In the genomic region with DNA sequence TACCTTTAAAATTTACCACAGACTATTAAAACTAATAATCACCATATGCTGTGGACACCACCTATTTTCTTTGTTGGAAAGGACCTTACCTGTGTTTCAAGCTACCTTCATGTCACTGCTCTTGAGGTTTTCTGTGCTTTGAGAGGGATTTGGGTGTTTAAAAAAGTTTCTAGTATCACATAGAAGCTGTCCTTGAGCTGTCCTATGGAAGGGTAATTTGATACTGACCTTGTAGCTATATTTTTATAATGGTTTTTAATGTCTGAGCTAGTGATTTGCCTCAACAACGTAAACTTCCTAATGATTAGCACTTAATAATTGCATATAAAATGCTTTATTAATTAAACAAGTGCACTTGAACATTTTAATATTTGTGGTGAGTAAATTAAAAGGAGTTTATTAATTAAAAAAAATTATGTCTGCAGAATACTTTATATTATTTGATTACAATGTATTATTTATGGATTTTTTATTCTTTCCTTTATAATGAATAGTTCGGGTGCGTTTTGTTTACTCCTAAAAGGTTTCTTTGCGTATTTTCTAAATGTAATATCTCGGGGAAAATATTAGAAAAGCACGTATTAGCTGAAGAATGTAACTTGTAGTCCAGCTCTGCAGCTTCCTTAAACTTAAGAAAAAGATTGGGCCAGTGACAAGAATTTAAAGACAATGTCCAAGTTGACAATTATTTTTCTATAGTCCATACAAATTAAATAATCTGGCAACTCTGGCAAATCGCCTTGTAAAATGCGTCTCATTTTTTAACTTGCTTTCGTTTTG, we compare ENCODE assay signal across 7 cellular contexts. TPM values are rescaled to one million over a fixed set of nuclear protein-coding genes. Genes with fewer than 3 reads are reported as not detected.
DNase-seq lines count a peak whose midpoint lies in the region; ATAC-seq and TF ChIP-seq lines count a peak whose summit lies in the region.
"Had no signal": no experiment of that assay in that cellular context is flagged by ENCODE, and none has a peak within 500 bp of the region (broad histone marks: within the 10 kb centered on the region; RNA-seq: fewer than 3 reads in every experiment).

No MANE protein-coding gene starts in this region.

- ATAC-seq in right cardiac atrium (no peak), Right ventricle myocardium superior (ENCODE audit: poor library complexity) (no peak), GM18861 (IDR thresholded peaks at IDR 0.05; ENCODE audit: unreplicated experiment) (no peak)

- WGBS in right cardiac atrium: 21% methylated on average over 9 of the region's 9 CpGs
- WGBS in hepatocyte (ENCODE audit: low lambda C conversion rate, missing lambda C conversion rate): 33% methylated on average over 9 of the region's 9 CpGs

- TF ChIP-seq POLR2A in uterus (IDR thresholded peaks at IDR 0.05): no peak

- DNase-seq in right cardiac atrium (no peak), Right ventricle myocardium superior (no peak), hepatocyte (ENCODE audit: low spot score) (no peak), uterus (no peak), NCI-H187 (lab: John Stamatoyannopoulos, UW) (no peak)
- DNase-seq: stimulated activated CD4-positive, alpha-beta T cell treated with anti-CD3 and anti-CD28 coated beads, Interleukin-4, amount 100 ng/mL, for 4 hours had no signal

- H3K36me3 ChIP-seq in hepatocyte (replicated peaks; ENCODE audit: insufficient read depth, low read depth): no peaks in the 10 kb centered on the region
- H3K36me3 ChIP-seq in uterus: no peaks in the 10 kb centered on the region

- no peaks in the 10 kb centered on the region for H3K9me3 ChIP-seq in right cardiac atrium (ENCODE audit: control insufficient read depth, low read length)
- H3K9me3 ChIP-seq in hepatocyte (ENCODE audit: low read depth): no peaks in the 10 kb centered on the region
- no peaks in the 10 kb centered on the region for H3K9me3 ChIP-seq in uterus

- intact Hi-C loops in right cardiac atrium (cut with DNase I) (loop anchor here in 2 of 4 donors (10.0 kb wide), 2 partner anchors 1003 to 1013 kb away; no protein-coding TSS in a partner anchor), Right ventricle myocardium superior (cut with DNase I) (no loop called here), uterus (cut with DNase I; ENCODE audit: low total_unique reads) (no loop called here)

- peak overlapping the region; percentile 58 for H3K4me2 ChIP-seq in hepatocyte

- H3K27me3 ChIP-seq in right cardiac atrium (ENCODE audit: control insufficient read depth, insufficient read depth) (peaks cover 14% of the 10 kb centered on the region), hepatocyte (peaks cover 90% of the 10 kb centered on the region), uterus (no peaks in the 10 kb centered on the region)

- H3K79me2 ChIP-seq in hepatocyte: no peaks in the 10 kb centered on the region

- H3K27ac ChIP-seq in right cardiac atrium (ENCODE audit: low read length): no peak overlapping the region
- no peak overlapping the region for H3K27ac ChIP-seq in hepatocyte
- H3K27ac ChIP-seq in uterus: peak overlapping the region; percentile 98 to 99

- no peaks in the 10 kb centered on the region for H3K9me2 ChIP-seq in hepatocyte (replicated peaks; ENCODE audit: insufficient read depth)

- H3K4me3 ChIP-seq in right cardiac atrium (ENCODE audit: low read length) (peak overlapping the region; percentile 43), hepatocyte (no peak overlapping the region), uterus (peak overlapping the region; percentile 62 to 78)

- H2AFZ ChIP-seq in hepatocyte: no peak overlapping the region

- H3K4me1 ChIP-seq in right cardiac atrium (ENCODE audit: control insufficient read depth, insufficient read depth, low read length) (peaks cover 3% of the 10 kb centered on the region), hepatocyte (ENCODE audit: insufficient read depth) (peaks cover 17% of the 10 kb centered on the region), uterus (peaks cover 0 to 15% of the 10 kb centered on the region in 2 donors)

- TF ChIP-seq CTCF in hepatocyte (IDR thresholded peaks at IDR 0.05; ENCODE audit: poor library complexity) (no peak), uterus (IDR thresholded peaks at IDR 0.05) (no peak)

- H4K20me1 ChIP-seq in hepatocyte (ENCODE audit: insufficient read depth, poor library complexity, severe bottlenecking): no peaks in the 10 kb centered on the region

RNA-seq across cellular contexts. Expression of a gene that starts 2.3 kb away (rescaled TPM):
- under 1 TPM; 0.11 to 0.39 (median 0.28) TPM for total RNA-seq in right cardiac atrium
- polyA plus RNA-seq in right cardiac atrium: 0.63 TPM
- 0.32 TPM for total RNA-seq in Right ventricle myocardium superior
- total RNA-seq in hepatocyte: 1.3 TPM in 2 replicates
- 0.77 TPM in 1 of 2 replicates, not detected in the other for polyA plus RNA-seq in hepatocyte
- 10 to 100 TPM; 25.8 to 75.6 (median 48.0) TPM for total RNA-seq in uterus

RNA-seq across cellular contexts. Expression of a gene that starts 9.3 kb away (rescaled TPM):
- total RNA-seq in right cardiac atrium (not detected), Right ventricle myocardium superior (not detected), hepatocyte (2.4 and 2.9 TPM in 2 replicates), uterus (10 to 100 TPM in 3 of 4 donors, 1 to 10 TPM in 1; 3.8 to 78.1 (median 46.4) TPM)
- polyA plus RNA-seq in right cardiac atrium (0.09 TPM), hepatocyte (3.0 and 4.7 TPM in 2 replicates)

RNA-seq across cellular contexts. Expression of a gene that starts 15.2 kb away (rescaled TPM):
- not detected for total RNA-seq in right cardiac atrium
- polyA plus RNA-seq in right cardiac atrium: not detected
- not detected for total RNA-seq in Right ventricle myocardium superior
- 8.5 and 11.7 TPM in 2 replicates for total RNA-seq in hepatocyte
- polyA plus RNA-seq in hepatocyte: 5.1 and 9.9 TPM in 2 replicates
- total RNA-seq in uterus: 10 to 100 TPM in 3 of 4 donors, 1 to 10 TPM in 1; 6.8 to 81.0 (median 53.6) TPM

RNA-seq across cellular contexts. Expression of a gene that starts 19.5 kb away (rescaled TPM):
- not detected for total RNA-seq in right cardiac atrium
- 0.29 TPM for polyA plus RNA-seq in right cardiac atrium
- total RNA-seq in Right ventricle myocardium superior: not detected
- total RNA-seq in hepatocyte: 0.40 and 0.70 TPM in 2 replicates
- polyA plus RNA-seq in hepatocyte: 0.13 TPM in 1 of 2 replicates, not detected in the other
- 10 to 100 TPM in 2 of 4 donors, 1 to 10 TPM in 2; 6.8 to 41.6 (median 13.0) TPM for total RNA-seq in uterus

RNA-seq across cellular contexts. Expression of a gene that starts 24.7 kb away (rescaled TPM):
- total RNA-seq in right cardiac atrium: not detected
- polyA plus RNA-seq in right cardiac atrium: not detected
- total RNA-seq in Right ventricle myocardium superior: not detected
- total RNA-seq in hepatocyte: 5.7 and 6.3 TPM in 2 replicates
- polyA plus RNA-seq in hepatocyte: 9.9 and 11.5 TPM in 2 replicates
- total RNA-seq in uterus: 10 to 100 TPM in 1 of 4 donors, 1 to 10 TPM in 1, under 1 TPM in 1, not detected in 1; 0.88 to 34.6 (median 8.6) TPM

Comparison
In these comparisons a context has a peak if more than half of its experiments do, and no peak if none do; other contexts are left out.
1. H3K27ac ChIP-seq: peak in uterus (2 of 2); none in right cardiac atrium (single experiment) and hepatocyte (single experiment).
2. RNA of a gene that starts 2.3 kb away (total RNA-seq): 25.8 to 75.6 TPM in uterus; 1.3 TPM in hepatocyte, 0.11 to 0.39 TPM in right cardiac atrium and 0.32 TPM in Right ventricle myocardium superior (single experiment); every median in the first group is over 10 times any median in the second.